Comparison of ENCODE assay signal across 8 cellular contexts in genomic region chr15:57591822-57592367, GRCh38. TPM values are rescaled to one million over a fixed set of nuclear protein-coding genes. Genes with fewer than 3 reads are reported as not detected.
DNase-seq lines count a peak whose midpoint lies in the region; ATAC-seq, FAIRE-seq and TF ChIP-seq lines count a peak whose summit lies in the region.

Gene MYZAP, plus strand, starts transcription at chr15:57591904. Its CDS starts 131 bp downstream, at chr15:57592035.

- peak; percentile 77 for DNase-seq in 8988T
- DNase-seq in HTR-8/SVneo (ENCODE audit: insufficient read length, low spot score), result peak; percentile 44
- DNase-seq in activated CD8-positive, alpha-beta memory T cell treated with anti-CD3 and anti-CD28 coated beads, Interleukin-2, amount 10 ng/mL, durations not matched to agents 7 days and 5 days, result no peak
- DNase-seq in esophagus muscularis mucosa (ENCODE audit: extremely low spot score), result no peak
- DNase-seq in naive thymus-derived CD4-positive, alpha-beta T cell, result peak; percentile 19 to 65 (median 51)

- TF ChIP-seq EP300 in esophagus muscularis mucosa (IDR thresholded peaks at IDR 0.05), result no peak

- peak within 1 kb of the TSS; percentile 90 to 96 (median 92) for H3K27ac ChIP-seq in esophagus muscularis mucosa (replicated peaks in 1 of 4)
- peak within 1 kb of the TSS; percentile 15 for H3K27ac ChIP-seq in naive thymus-derived CD4-positive, alpha-beta T cell (ENCODE audit: low read depth, low read length)
- H3K27ac ChIP-seq in subcutaneous abdominal adipose tissue (ENCODE audit: low read depth, low read length), result peak within 1 kb of the TSS; percentile 93

- TF ChIP-seq POLR2A in esophagus muscularis mucosa (IDR thresholded peaks at IDR 0.05; ENCODE audit: low read depth), result no peak

- H3K27me3 ChIP-seq in esophagus muscularis mucosa (no peaks in the 10 kb centered on the region), subcutaneous abdominal adipose tissue (ENCODE audit: control insufficient read depth in 5 of 5, insufficient read depth in 4 of 5, low read length in 5 of 5) (no peaks in the 10 kb centered on the region)
- no peaks in the 10 kb centered on the region for H3K27me3 ChIP-seq in naive thymus-derived CD4-positive, alpha-beta T cell (ENCODE audit: control insufficient read depth in 2 of 2, insufficient read depth in 2 of 2, low read length in 2 of 2)

- H3K9me3 Mint-ChIP-seq in activated CD8-positive, alpha-beta memory T cell treated with anti-CD3 and anti-CD28 coated beads, Interleukin-2, amount 10 ng/mL, durations not matched to agents 7 days and 5 days (ENCODE audit: low read depth), result no peaks in the 10 kb centered on the region
- H3K9me3 Mint-ChIP-seq in naive thymus-derived CD4-positive, alpha-beta T cell, result peaks cover 0 to 7% (median 0%) of the 10 kb centered on the region in 11 donors

- H3K36me3 ChIP-seq in esophagus muscularis mucosa, result no peaks in the 10 kb centered on the region
- no peaks in the 10 kb centered on the region for H3K36me3 ChIP-seq in naive thymus-derived CD4-positive, alpha-beta T cell (ENCODE audit: control insufficient read depth in 2 of 3, insufficient read depth in 3 of 3, low read length in 3 of 3)
- no peaks in the 10 kb centered on the region for H3K36me3 ChIP-seq in subcutaneous abdominal adipose tissue (ENCODE audit: control insufficient read depth in 5 of 5, insufficient read depth in 5 of 5, low read length in 5 of 5)

- peak within 1 kb of the TSS; percentile 7 for H3K4me3 Mint-ChIP-seq in activated CD8-positive, alpha-beta memory T cell treated with anti-CD3 and anti-CD28 coated beads, Interleukin-2, amount 10 ng/mL, durations not matched to agents 7 days and 5 days
- H3K4me3 Mint-ChIP-seq in naive thymus-derived CD4-positive, alpha-beta T cell, result peak within 1 kb of the TSS; percentile 60 to 86 (median 82)

- H3K36me3 Mint-ChIP-seq in activated CD8-positive, alpha-beta memory T cell treated with anti-CD3 and anti-CD28 coated beads, Interleukin-2, amount 10 ng/mL, durations not matched to agents 7 days and 5 days, result no peaks in the 10 kb centered on the region
- H3K36me3 Mint-ChIP-seq in naive thymus-derived CD4-positive, alpha-beta T cell, result peaks cover 0 to 15% (median 0%) of the 10 kb centered on the region in 5 donors

- H3K4me1 Mint-ChIP-seq in activated CD8-positive, alpha-beta memory T cell treated with anti-CD3 and anti-CD28 coated beads, Interleukin-2, amount 10 ng/mL, durations not matched to agents 7 days and 5 days, result peaks cover 13% of the 10 kb centered on the region
- H3K4me1 Mint-ChIP-seq in naive thymus-derived CD4-positive, alpha-beta T cell, result peaks cover 17 to 69% (median 55%) of the 10 kb centered on the region in 7 donors

- H3K27me3 Mint-ChIP-seq in activated CD8-positive, alpha-beta memory T cell treated with anti-CD3 and anti-CD28 coated beads, Interleukin-2, amount 10 ng/mL, durations not matched to agents 7 days and 5 days, result peaks cover 61% of the 10 kb centered on the region
- H3K27me3 Mint-ChIP-seq in naive thymus-derived CD4-positive, alpha-beta T cell, result peaks cover 0 to 47% (median 19%) of the 10 kb centered on the region in 5 donors

- no peak for FAIRE-seq in HTR-8/SVneo (lab: Jason Lieb, UNC)

- H3K4me3 ChIP-seq in esophagus muscularis mucosa (peak within 1 kb of the TSS; percentile 73 to 89 (median 80)), subcutaneous abdominal adipose tissue (ENCODE audit: low read depth in 1 of 5, low read length in 5 of 5) (peak within 1 kb of the TSS; percentile 67 to 77 (median 74))
- H3K4me3 ChIP-seq in naive thymus-derived CD4-positive, alpha-beta T cell (ENCODE audit: low read length), result peak within 1 kb of the TSS; percentile 50

- CTCF ChIA-PET in activated CD8-positive, alpha-beta memory T cell treated with anti-CD3 and anti-CD28 coated beads, Interleukin-2, amount 10 ng/mL, durations not matched to agents 7 days and 5 days (lab: Charles Lee), result no interaction called here
- CTCF ChIA-PET in naive thymus-derived CD4-positive, alpha-beta T cell (lab: Charles Lee), result interaction anchor here (2.6 kb wide), 1 partner anchor 32 kb away, joined by 6 read pairs; no protein-coding TSS in a partner anchor

- ATAC-seq in activated CD8-positive, alpha-beta memory T cell treated with anti-CD3 and anti-CD28 coated beads, Interleukin-2, amount 10 ng/mL, durations not matched to agents 7 days and 5 days, result peak; percentile 83
- peak; percentile 87 for ATAC-seq in naive thymus-derived CD4-positive, alpha-beta T cell
- ATAC-seq in HG03159 (IDR thresholded peaks at IDR 0.05; ENCODE audit: unreplicated experiment), result no peak
- no peak for ATAC-seq in HG03280 (IDR thresholded peaks at IDR 0.05; ENCODE audit: unreplicated experiment)

- WGBS in esophagus muscularis mucosa, result no CpG with 5 or more reads among the region's 58 CpGs

- H3K9me3 ChIP-seq in esophagus muscularis mucosa, result no peaks in the 10 kb centered on the region
- H3K9me3 ChIP-seq in naive thymus-derived CD4-positive, alpha-beta T cell (ENCODE audit: control insufficient read depth in 2 of 3, low read length in 3 of 3), result no peaks in the 10 kb centered on the region
- H3K9me3 ChIP-seq in subcutaneous abdominal adipose tissue (ENCODE audit: control insufficient read depth in 5 of 5, low read length in 5 of 5), result no peaks in the 10 kb centered on the region

- no peak for TF ChIP-seq CTCF in esophagus muscularis mucosa (IDR thresholded peaks at IDR 0.05)

- no peak within 1 kb of the TSS for H3K27ac Mint-ChIP-seq in activated CD8-positive, alpha-beta memory T cell treated with anti-CD3 and anti-CD28 coated beads, Interleukin-2, amount 10 ng/mL, durations not matched to agents 7 days and 5 days
- peak within 1 kb of the TSS in 8 of 9 donors; percentile 25 to 92 (median 79) for H3K27ac Mint-ChIP-seq in naive thymus-derived CD4-positive, alpha-beta T cell

- intact Hi-C loops in esophagus muscularis mucosa (cut with DNase I), result no loop called here
- intact Hi-C loops in naive thymus-derived CD4-positive, alpha-beta T cell (cut with micrococcal nuclease), result loop anchor here in 1 of 2 donors (1.0 kb wide), 1 partner anchor 31 kb away; no protein-coding TSS in a partner anchor

- POLR2A ChIA-PET in naive thymus-derived CD4-positive, alpha-beta T cell (lab: Charles Lee), result no interaction called here

- peak within 1 kb of the TSS; percentile 67 to 77 (median 70) for H3K9ac ChIP-seq in subcutaneous abdominal adipose tissue (ENCODE audit: low read length in 5 of 5)

- H3K4me1 ChIP-seq in esophagus muscularis mucosa (peaks cover 23 to 56% (median 47%) of the 10 kb centered on the region in 4 donors), subcutaneous abdominal adipose tissue (ENCODE audit: control insufficient read depth in 5 of 5, insufficient read depth in 5 of 5, low read length in 5 of 5) (peaks cover 6 to 94% (median 91%) of the 10 kb centered on the region in 5 donors)
- H3K4me1 ChIP-seq in naive thymus-derived CD4-positive, alpha-beta T cell (ENCODE audit: control insufficient read depth in 2 of 2, insufficient read depth in 2 of 2, low read length in 2 of 2), result peaks cover 0 to 35% of the 10 kb centered on the region in 2 donors

RNA-seq across cellular contexts. Expression of gene MYZAP, which starts in this region (rescaled TPM):
- not detected for total RNA-seq in activated CD8-positive, alpha-beta memory T cell treated with anti-CD3 and anti-CD28 coated beads, Interleukin-2, amount 10 ng/mL, durations not matched to agents 7 days and 5 days
- total RNA-seq in esophagus muscularis mucosa, result 100 to 1,000 TPM; 192 to 274 (median 234) TPM
- total RNA-seq in naive thymus-derived CD4-positive, alpha-beta T cell, result 1 to 10 TPM in 4 of 5 experiments, not detected in 1; 1.1 to 2.2 (median 1.7) TPM
- 1 to 10 TPM; 4.2 to 9.7 TPM for polyA plus RNA-seq in naive thymus-derived CD4-positive, alpha-beta T cell

Comparison
In these comparisons a context has a peak if more than half of its experiments do, and no peak if none do; other contexts are left out.
1. RNA of gene MYZAP (total RNA-seq): 192 to 274 TPM in esophagus muscularis mucosa; 1.1 to 2.2 TPM in naive thymus-derived CD4-positive, alpha-beta T cell and not detected in activated CD8-positive, alpha-beta memory T cell treated with anti-CD3 and anti-CD28 coated beads, Interleukin-2, amount 10 ng/mL, durations not matched to agents 7 days and 5 days; every median in the first group is over 10 times any median in the second.
2. Peak in ATAC-seq in activated CD8-positive, alpha-beta memory T cell treated with anti-CD3 and anti-CD28 coated beads, Interleukin-2, amount 10 ng/mL, durations not matched to agents 7 days and 5 days; RNA of the gene not detected or under 1 TPM.
3. DNase-seq: peak in 8988T (single experiment), HTR-8/SVneo (single experiment) and naive thymus-derived CD4-positive, alpha-beta T cell (9 of 9); none in activated CD8-positive, alpha-beta memory T cell treated with anti-CD3 and anti-CD28 coated beads, Interleukin-2, amount 10 ng/mL, durations not matched to agents 7 days and 5 days (single experiment) and esophagus muscularis mucosa (single experiment).
4. H3K27ac ChIP-seq: peak in every context shown above with its lines; median percentile 93 in subcutaneous abdominal adipose tissue; 92 in esophagus muscularis mucosa; 15 in naive thymus-derived CD4-positive, alpha-beta T cell.
5. Peak in every context shown above with its lines, with median percentiles within 50 percentile points of each other: H3K4me3 ChIP-seq.